11 cellular contexts compared by ENCODE assay signal in the genomic region with DNA sequence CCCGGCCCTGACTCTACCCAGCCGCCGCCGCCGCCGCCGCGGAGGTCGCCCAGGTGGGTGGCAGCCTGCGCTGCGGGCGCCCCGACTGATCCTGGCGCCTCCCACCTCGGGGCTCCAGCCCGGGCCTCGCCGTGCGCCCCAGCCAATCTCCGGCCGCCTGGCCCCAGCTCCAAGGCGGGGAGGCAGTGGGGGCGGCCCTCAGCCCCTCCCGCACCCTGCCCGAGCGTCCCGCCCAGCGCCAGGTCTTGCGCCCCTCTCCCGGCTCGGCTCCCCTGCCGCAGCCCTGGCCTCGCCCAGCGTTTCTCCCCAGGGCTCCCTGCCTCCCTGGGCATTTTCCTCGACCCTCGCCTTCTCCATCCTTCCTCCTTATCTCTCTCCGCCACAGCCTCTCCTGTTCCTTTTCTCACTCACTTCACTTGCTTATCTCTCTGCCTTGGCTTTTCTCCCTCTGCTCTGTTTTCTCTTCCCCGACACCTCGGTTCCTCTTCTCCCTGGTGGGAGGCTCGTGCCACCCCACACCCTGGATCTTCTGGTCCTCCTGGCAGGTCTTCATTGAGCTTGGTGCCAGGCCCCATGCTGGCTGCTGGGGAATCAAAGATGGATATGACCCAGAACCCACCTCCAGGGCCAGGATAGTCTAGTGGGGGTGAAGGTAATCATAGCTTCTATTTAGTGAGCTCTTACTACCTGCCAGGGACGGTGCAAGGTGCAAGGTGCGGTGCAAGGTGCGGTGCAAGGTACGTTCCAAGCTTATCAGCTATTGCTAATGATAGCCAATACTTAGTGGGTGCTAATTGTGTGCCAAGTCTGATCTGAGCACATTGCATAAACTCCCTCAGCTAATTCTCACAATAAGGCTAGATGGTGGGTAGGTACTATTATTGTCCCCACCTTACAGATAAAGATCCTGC. TPM values are rescaled to one million over a fixed set of nuclear protein-coding genes. Genes with fewer than 3 reads are reported as not detected.
DNase-seq lines count a peak whose midpoint lies in the region; ATAC-seq, FAIRE-seq and TF ChIP-seq lines count a peak whose summit lies in the region.
"Had no signal": no experiment of that assay in that cellular context is flagged by ENCODE, and none has a peak within 500 bp of the region (broad histone marks: within the 10 kb centered on the region; RNA-seq: fewer than 3 reads in every experiment).

A gene with protein sequence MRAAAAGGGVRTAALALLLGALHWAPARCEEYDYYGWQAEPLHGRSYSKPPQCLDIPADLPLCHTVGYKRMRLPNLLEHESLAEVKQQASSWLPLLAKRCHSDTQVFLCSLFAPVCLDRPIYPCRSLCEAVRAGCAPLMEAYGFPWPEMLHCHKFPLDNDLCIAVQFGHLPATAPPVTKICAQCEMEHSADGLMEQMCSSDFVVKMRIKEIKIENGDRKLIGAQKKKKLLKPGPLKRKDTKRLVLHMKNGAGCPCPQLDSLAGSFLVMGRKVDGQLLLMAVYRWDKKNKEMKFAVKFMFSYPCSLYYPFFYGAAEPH (minus strand): TSS at position 87 of the 911 bp plus-strand sequence. CDS start 166 bp downstream, outside the sequence.

- H3K4me1 Mint-ChIP-seq in activated CD4-positive, alpha-beta T cell treated with anti-CD3 and anti-CD28 coated beads for 36 hours, result peaks cover 9% of the 10 kb centered on the region
- peaks cover 22% of the 10 kb centered on the region for H3K4me1 Mint-ChIP-seq in stimulated activated memory B cell treated with anti-CD40 and anti-IgM and Interleukin-4, amounts not matched to agents 10 μg/mL and 1 μg/mL and 100 μg/mL, for 72 hours

- SMC1A ChIA-PET in GM12878 (lab: Charles Lee; ENCODE audit: uncharacterized antibody, unreplicated experiment), result interaction anchor here (0.7 kb wide), 1 partner anchor 12 kb away, joined by 3 read pairs; no protein-coding TSS in a partner anchor

- TF ChIP-seq RAD21 in GM12878 (IDR thresholded peaks at IDR 0.05; ENCODE audit: insufficient read depth, low read depth, low read length), result no peak

- no peak within 1 kb of the TSS for H3K27ac Mint-ChIP-seq in activated CD4-positive, alpha-beta T cell treated with anti-CD3 and anti-CD28 coated beads for 36 hours
- H3K27ac Mint-ChIP-seq in stimulated activated memory B cell treated with anti-CD40 and anti-IgM and Interleukin-4, amounts not matched to agents 10 μg/mL and 1 μg/mL and 100 μg/mL, for 72 hours, result no peak within 1 kb of the TSS

- H3K9me3 Mint-ChIP-seq in activated CD4-positive, alpha-beta T cell treated with anti-CD3 and anti-CD28 coated beads for 36 hours (ENCODE audit: low read depth), result no peaks in the 10 kb centered on the region
- no peaks in the 10 kb centered on the region for H3K9me3 Mint-ChIP-seq in stimulated activated memory B cell treated with anti-CD40 and anti-IgM and Interleukin-4, amounts not matched to agents 10 μg/mL and 1 μg/mL and 100 μg/mL, for 72 hours

- CTCF ChIA-PET in activated CD4-positive, alpha-beta T cell treated with anti-CD3 and anti-CD28 coated beads for 36 hours (lab: Charles Lee), result interaction anchor here (0.9 to 1.5 kb wide), 4 partner anchors 9 to 97 kb away, joined by 3 to 7 read pairs (median 4); no protein-coding TSS in a partner anchor
- CTCF ChIA-PET in GM12878 (lab: Yijun Ruan, JAX), result no interaction called here

- no peaks in the 10 kb centered on the region for H3K36me3 Mint-ChIP-seq in activated CD4-positive, alpha-beta T cell treated with anti-CD3 and anti-CD28 coated beads for 36 hours (ENCODE audit: low read depth)
- H3K36me3 Mint-ChIP-seq in stimulated activated memory B cell treated with anti-CD40 and anti-IgM and Interleukin-4, amounts not matched to agents 10 μg/mL and 1 μg/mL and 100 μg/mL, for 72 hours, result no peaks in the 10 kb centered on the region

- 0 out of 2 replicates have a peak within 1 kb of the TSS, but pooled peaks have one; percentile 17 for H3K4me2 ChIP-seq in GM12878 (ENCODE audit: control insufficient read depth, insufficient read depth)

- no peaks in the 10 kb centered on the region; the same call in 1 of the 2 replicates for H4K20me1 ChIP-seq in GM12878 (ENCODE audit: control insufficient read depth, insufficient read depth)

- H3K27me3 ChIP-seq in GM12878 (replicated peaks in 1 of 2; ENCODE audit: control insufficient read depth in 2 of 2, insufficient read depth in 2 of 2, low read length in 1 of 2), result peaks cover 7 to 9% of the 10 kb centered on the region in 2 experiments; a peak in 3 of 4 replicates
- peaks cover 24% of the 10 kb centered on the region for H3K27me3 ChIP-seq in MG63

- H3K36me3 ChIP-seq in GM12878 (ENCODE audit: control insufficient read depth in 2 of 2, insufficient read depth in 2 of 2, low read length in 1 of 2) (no peaks in the 10 kb centered on the region), kidney (ENCODE audit: control insufficient read depth in 1 of 2, insufficient read depth in 2 of 2, low read length in 2 of 2) (no peaks in the 10 kb centered on the region), MG63 (no peaks in the 10 kb centered on the region)
- H3K36me3 ChIP-seq: vagina had no signal

- no peaks in the 10 kb centered on the region for H3K79me2 ChIP-seq in GM12878 (ENCODE audit: control insufficient read depth, insufficient read depth, low read length)

- no peak for TF ChIP-seq POLR2A in GM12878 (IDR thresholded peaks at IDR 0.05; ENCODE audit: low read depth, low read length)

- H3K9ac ChIP-seq in GM12878 (ENCODE audit: control insufficient read depth, insufficient read depth, low read length) (no peak within 1 kb of the TSS), kidney (ENCODE audit: low read length in 2 of 2) (no peak within 1 kb of the TSS)

- TF ChIP-seq EP300 in GM12878 (IDR thresholded peaks at IDR 0.05; ENCODE audit: borderline replicate concordance in 1 of 2, control insufficient read depth in 1 of 2, low read depth in 2 of 2, low read length in 2 of 2), result no peak

- H3K27ac ChIP-seq in GM12878 (ENCODE audit: control insufficient read depth, insufficient read depth) (no peak within 1 kb of the TSS), kidney (ENCODE audit: low read depth in 2 of 2, low read length in 2 of 2) (no peak within 1 kb of the TSS)
- H3K27ac ChIP-seq: C4-2B, vagina had no signal

- in situ Hi-C loops in GM12878 (cut with MboI), result no loop called here

- DNase-seq in activated CD4-positive, alpha-beta T cell treated with anti-CD3 and anti-CD28 coated beads for 36 hours, result no peak
- DNase-seq in activated CD4-positive, alpha-beta T cell treated with anti-CD3 and anti-CD28 coated beads for 1 hour, result no peak
- DNase-seq in GM12878 (ENCODE audit: low read depth, low spot score) (no peak), kidney (peak; percentile 41), SHP77 (lab: John Stamatoyannopoulos, UW) (no peak), MG63 (no peak), NCI-H748 treated with DMSO at 0.1 percent for 48 hours (lab: John Stamatoyannopoulos, UW) (no peak)
- DNase-seq: cerebellar nuclear complex had no signal

- H3K4me3 Mint-ChIP-seq in activated CD4-positive, alpha-beta T cell treated with anti-CD3 and anti-CD28 coated beads for 36 hours, result peak within 1 kb of the TSS; percentile 30
- peak within 1 kb of the TSS; percentile 15 for H3K4me3 Mint-ChIP-seq in stimulated activated memory B cell treated with anti-CD40 and anti-IgM and Interleukin-4, amounts not matched to agents 10 μg/mL and 1 μg/mL and 100 μg/mL, for 72 hours

- 26% methylated on average over 30 of the region's 44 CpGs for WGBS in GM12878 (ENCODE audit: insufficient coverage, insufficient replicate concordance, low lambda C conversion rate, missing lambda C conversion rate)

- RAD21 ChIA-PET in GM12878 (lab: Charles Lee; ENCODE audit: unreplicated experiment), result no interaction called here

- POLR2A ChIA-PET in activated CD4-positive, alpha-beta T cell treated with anti-CD3 and anti-CD28 coated beads for 36 hours (lab: Charles Lee), result no interaction called here
- POLR2A ChIA-PET in GM12878 (lab: Charles Lee), result no interaction called here

- H3K4me3 ChIP-seq in GM12878 (no peak within 1 kb of the TSS), kidney (ENCODE audit: low read length in 2 of 2) (no peak within 1 kb of the TSS), MG63 (no peak within 1 kb of the TSS)

- BruUV-seq in GM12878 (replicated peaks; lab: Mats Ljungman, UMichigan), result no TSS peak

- H3K9me3 ChIP-seq in GM12878 (replicated peaks; ENCODE audit: control insufficient read depth, insufficient read depth, low read length) (no peaks in the 10 kb centered on the region), kidney (ENCODE audit: control insufficient read depth in 1 of 2, low read length in 2 of 2) (no peaks in the 10 kb centered on the region), MG63 (no peaks in the 10 kb centered on the region)
- H3K9me3 ChIP-seq: vagina had no signal

- no peak for TF ChIP-seq CTCF in GM12878 (IDR thresholded peaks at IDR 0.05 in 2 of 3, conservative IDR thresholded peaks at IDR 0.05 in 1 of 3; ENCODE audit: control insufficient read depth in 2 of 3, extremely low read depth in 1 of 3, insufficient read depth in 1 of 3, low read depth in 3 of 3, low read length in 3 of 3)
- no peak for TF ChIP-seq CTCF in kidney (IDR thresholded peaks at IDR 0.05; ENCODE audit: borderline replicate concordance, extremely low read depth, insufficient read depth)

- intact Hi-C loops in activated CD4-positive, alpha-beta T cell treated with anti-CD3 and anti-CD28 coated beads for 36 hours (cut with DNase I, micrococcal nuclease), result no loop called here
- intact Hi-C loops in GM12878 (cut with micrococcal nuclease; ENCODE audit: unreplicated experiment) (no loop called here), kidney (cut with DNase I) (no loop called here)

- H3K27me3 Mint-ChIP-seq in activated CD4-positive, alpha-beta T cell treated with anti-CD3 and anti-CD28 coated beads for 36 hours, result peaks cover 29% of the 10 kb centered on the region
- peaks cover 51% of the 10 kb centered on the region for H3K27me3 Mint-ChIP-seq in stimulated activated memory B cell treated with anti-CD40 and anti-IgM and Interleukin-4, amounts not matched to agents 10 μg/mL and 1 μg/mL and 100 μg/mL, for 72 hours

- FAIRE-seq in GM12878 (lab: Jason Lieb, UNC), result no peak
- no peak for FAIRE-seq in kidney (lab: Jason Lieb, UNC)

- ATAC-seq in activated CD4-positive, alpha-beta T cell treated with anti-CD3 and anti-CD28 coated beads for 36 hours, result no peak
- ATAC-seq in GM12878, result no peak
- ATAC-seq in stimulated activated memory B cell treated with anti-CD40 and anti-IgM and Interleukin-4, amounts not matched to agents 10 μg/mL and 1 μg/mL and 100 μg/mL, for 72 hours, result no peak

- H2AFZ ChIP-seq in GM12878 (ENCODE audit: control insufficient read depth, low read depth, low read length), result no peak within 1 kb of the TSS

- H3K4me1 ChIP-seq in GM12878 (ENCODE audit: control insufficient read depth, insufficient read depth, low read length) (no peaks in the 10 kb centered on the region), kidney (ENCODE audit: control insufficient read depth in 1 of 2, insufficient read depth in 1 of 2, low read depth in 1 of 2, low read length in 2 of 2) (peaks cover 0 to 3% of the 10 kb centered on the region in 2 donors)

RNA-seq across cellular contexts. Expression of the gene that starts here (rescaled TPM):
- total RNA-seq in activated CD4-positive, alpha-beta T cell treated with anti-CD3 and anti-CD28 coated beads for 36 hours, result not detected
- not detected in 2 replicates for total RNA-seq in GM12878 (2013; cell fraction: nucleolus; rRNA removed)
- total RNA-seq in GM12878 (2014; rRNA removed) (not detected in 2 replicates), GM12878 (2014; rRNA removed; fragmentation: Illumina TruSeq; extraction: Trizol) (not detected in 2 replicates), GM12878 (2021) (0.11 TPM in 1 of 2 replicates, not detected in the other), kidney (0.31 TPM)
- not detected for polyA plus RNA-seq in GM12878 (2011; ENCODE audit: low read depth)
- polyA plus RNA-seq in GM12878 (2011; rRNA removed) (not detected in 2 replicates), GM12878 (2014; fragmentation: Illumina TruSeq; extraction: Trizol) (not detected in 2 replicates), GM12878 (2014; fragmentation: Nextera tagmentation; extraction: Ambion mirVana) (not detected), GM12878 (2014; rRNA removed) (not detected in 2 replicates), GM12878 (2016; fragmentation: Nextera tagmentation; extraction: Ambion mirVana) (not detected), kidney (ENCODE audit: insufficient read depth, low read depth, low replicate concordance) (0.22 TPM)
- not detected in 2 replicates for polyA plus RNA-seq in GM12878 (2011; cell fraction: cytosol; rRNA removed)
- not detected in 2 replicates for polyA plus RNA-seq in GM12878 (2011; cell fraction: nucleus; rRNA removed)
- polyA plus RNA-seq in GM12878 (2012), result not detected in 2 replicates
- polyA minus RNA-seq in GM12878 (2011; rRNA and poly(A)+ RNA removed), result not detected in 2 replicates
- polyA minus RNA-seq in GM12878 (2011; cell fraction: cytosol; rRNA and poly(A)+ RNA removed), result not detected in 2 replicates
- not detected in 2 replicates for polyA minus RNA-seq in GM12878 (2011; cell fraction: nucleus; rRNA and poly(A)+ RNA removed)
- not detected in 2 replicates for total RNA-seq in MG63 (2014; rRNA removed; shearing (Covaris generic); ENCODE audit: low replicate concordance)

Comparison
In these comparisons a context has a peak if more than half of its experiments do, and no peak if none do; other contexts are left out.
1. Peak in DNase-seq in kidney; RNA of the gene not detected or under 1 TPM.